Comparison of ENCODE assay signal across 19 cellular contexts in genomic region chr5:133409210-133409674, GRCh38.
A peak's percentile ranks its signal among the peaks of the same experiment; 100 is the strongest.
DNase-seq lines count a peak whose midpoint lies in the region; ATAC-seq and TF ChIP-seq lines count a peak whose summit lies in the region.
"Had no signal": no experiment of that assay in that cellular context is flagged by ENCODE, and none has a peak within 500 bp of the region (broad histone marks: within the 10 kb centered on the region; RNA-seq: fewer than 3 reads in every experiment).

No MANE protein-coding gene starts in this region.

- ATAC-seq in HG03469 (IDR thresholded peaks at IDR 0.05; ENCODE audit: unreplicated experiment), result no peak
- no peak for ATAC-seq in GM18858 (IDR thresholded peaks at IDR 0.05; ENCODE audit: unreplicated experiment)
- ATAC-seq: HCT116, Right ventricle myocardium inferior had no signal

- DNase-seq in DMS53 (lab: John Stamatoyannopoulos, UW), result peak; percentile 76
- DNase-seq in NCI-H69 (lab: John Stamatoyannopoulos, UW), result peak; percentile 49
- DNase-seq in coronary artery (ENCODE audit: low spot score), result peak; percentile 53
- DNase-seq in osteocyte (ENCODE audit: extremely low spot score, unreplicated experiment), result peak; percentile 78
- DNase-seq in globus pallidus (ENCODE audit: low spot score), result no peak
- DNase-seq: DMS79 treated with DMSO at 0.1 percent for 48 hours, Kasumi-1, MG63, NCI-H1048, NCI-H1436, NCI-H1930, NCI-H226, NCI-H524 had no signal

- peaks cover 45% of the 10 kb centered on the region for H3K27me3 Mint-ChIP-seq in osteocyte (ENCODE audit: unreplicated experiment)

- no peaks in the 10 kb centered on the region for H3K36me3 Mint-ChIP-seq in osteocyte (ENCODE audit: unreplicated experiment)

- TF ChIP-seq CTCF in coronary artery (IDR thresholded peaks at IDR 0.05) (no peak), osteocyte (IDR thresholded peaks at IDR 0.05) (no peak)

- no peak overlapping the region for H3K4me3 ChIP-seq in coronary artery
- H3K4me3 ChIP-seq: GM23338, MG63 had no signal

- no peak overlapping the region for H3K27ac Mint-ChIP-seq in osteocyte (ENCODE audit: unreplicated experiment)
- H3K27ac Mint-ChIP-seq: GM23338 had no signal

- H3K4me3 Mint-ChIP-seq in osteocyte (ENCODE audit: unreplicated experiment), result no peak overlapping the region
- H3K4me3 Mint-ChIP-seq: GM23338 had no signal

- H3K4me1 Mint-ChIP-seq in osteocyte (ENCODE audit: unreplicated experiment), result no peaks in the 10 kb centered on the region

- H3K27ac ChIP-seq in coronary artery, result no peak overlapping the region
- H3K27ac ChIP-seq: C4-2B had no signal

- H3K9me3 Mint-ChIP-seq in osteocyte (ENCODE audit: unreplicated experiment), result no peaks in the 10 kb centered on the region
- H3K9me3 Mint-ChIP-seq: GM23338 had no signal
